ENCODE assay signal across 8 cellular contexts in genomic region chr1:185734929-185735666, GRCh38. TPM values are rescaled to one million over a fixed set of nuclear protein-coding genes. Genes with fewer than 3 reads are reported as not detected.
A peak's percentile ranks its signal among the peaks of the same experiment; 100 is the strongest.
DNase-seq lines count a peak whose midpoint lies in the region; ATAC-seq, FAIRE-seq and TF ChIP-seq lines count a peak whose summit lies in the region.

No MANE protein-coding gene starts in this region.

- TF ChIP-seq CTCF in AG09309 (IDR thresholded peaks at IDR 0.05; ENCODE audit: control insufficient read depth, insufficient read depth, low read depth, low read length, missing control alignments) = no peak

- peaks cover 12 to 16% (median 16%) of the 10 kb centered on the region in 3 donors for H3K4me1 Mint-ChIP-seq in naive B cell

- H3K4me3 ChIP-seq in AG09309 (ENCODE audit: control insufficient read depth, low read depth, low read length) = peak overlapping the region; percentile 62

- DNase-seq in AG09309 (ENCODE audit: low read depth) = no peak
- peak; percentile 29 for DNase-seq in dedifferentiated amniotic fluid mesenchymal stem cell (ENCODE audit: extremely low spot score)
- DNase-seq in naive B cell = no peak
- no peak for DNase-seq in NCI-H146 treated with DMSO at 0.1 percent for 48 hours (lab: John Stamatoyannopoulos, UW; ENCODE audit: unreplicated experiment)
- DNase-seq in frontal cortex (ENCODE audit: low spot score in 2 of 2) = no peak
- no peak for DNase-seq in retina

- peaks cover 66 to 86% (median 84%) of the 10 kb centered on the region in 3 donors for H3K27me3 Mint-ChIP-seq in naive B cell

- H3K4me3 Mint-ChIP-seq in naive B cell = peak overlapping the region; percentile 7 to 82 (median 56)

- H3K36me3 Mint-ChIP-seq in naive B cell = peaks cover 4 to 33% of the 10 kb centered on the region in 2 donors

- ATAC-seq in HG02571 (IDR thresholded peaks at IDR 0.05; ENCODE audit: unreplicated experiment) = peak; percentile 38
- no peak for ATAC-seq in naive B cell (ENCODE audit: low read depth in 2 of 2)
- no peak for ATAC-seq in HG03354 (IDR thresholded peaks at IDR 0.05; ENCODE audit: poor library complexity, severe bottlenecking, unreplicated experiment)

- H3K27ac Mint-ChIP-seq in naive B cell = no peak overlapping the region

- H3K9me3 Mint-ChIP-seq in naive B cell = peaks cover 9 to 45% (median 22%) of the 10 kb centered on the region in 7 donors

- no peak for FAIRE-seq in frontal cortex (lab: Jason Lieb, UNC)

RNA-seq across cellular contexts. Expression of gene HMCN1, which starts 0.9 kb away (rescaled TPM):
- under 1 TPM in 1 of 6 donors, not detected in 5; 0.01 TPM for polyA plus RNA-seq in naive B cell (ENCODE audit: low read depth in 6 of 6)
- total RNA-seq in frontal cortex = 1.6 TPM
